In the genomic region with DNA sequence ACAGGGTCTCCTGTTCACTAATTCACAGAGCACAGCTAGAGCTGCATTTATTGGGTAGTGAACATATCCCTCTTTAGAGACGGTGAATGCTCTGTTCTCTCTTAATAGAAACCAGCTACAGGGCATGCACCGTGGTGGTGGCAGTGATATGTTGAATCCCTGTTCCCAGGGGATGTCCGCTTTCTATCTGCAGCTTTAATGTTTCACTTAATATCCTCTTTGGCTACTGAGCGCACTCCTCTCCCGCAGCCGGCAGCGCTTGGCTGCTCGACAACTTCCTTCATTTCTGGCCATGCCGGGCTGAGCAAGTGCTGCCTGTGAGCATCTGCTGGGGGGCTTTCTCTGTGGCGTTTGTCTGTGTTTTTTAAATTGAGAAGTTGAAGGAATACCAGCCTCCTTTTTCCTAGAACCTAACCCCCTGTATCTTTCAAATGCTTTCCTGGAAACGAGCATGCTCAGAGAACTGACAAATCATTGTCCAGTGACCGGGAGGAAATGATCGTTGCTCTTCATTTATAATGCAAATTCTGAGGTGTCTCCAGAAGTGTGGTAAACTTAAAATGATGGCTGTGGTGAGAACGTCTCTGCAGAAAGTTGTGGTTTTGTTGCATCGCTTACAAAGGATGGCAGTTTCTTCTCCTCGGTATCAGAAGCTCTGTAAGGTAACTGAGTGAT, we compare ENCODE assay signal across 9 cellular contexts.
DNase-seq lines count a peak whose midpoint lies in the region; ATAC-seq and TF ChIP-seq lines count a peak whose summit lies in the region.
"Had no signal": no experiment of that assay in that cellular context is flagged by ENCODE, and none has a peak within 500 bp of the region (broad histone marks: within the 10 kb centered on the region; RNA-seq: fewer than 3 reads in every experiment).

No MANE protein-coding gene starts in this region.

- H3K9me3 ChIP-seq in osteoblast (ENCODE audit: low read depth, low read length): no peaks in the 10 kb centered on the region
- H3K9me3 ChIP-seq: A549 had no signal

- peak; percentile 16 for DNase-seq in NCI-H1436 (lab: John Stamatoyannopoulos, UW)
- no peak for DNase-seq in NCI-H1436 treated with DMSO at 0.1 percent for 48 hours (lab: John Stamatoyannopoulos, UW)
- peak; percentile 50 for DNase-seq in NCI-H146 (lab: John Stamatoyannopoulos, UW)
- peak; percentile 9 for DNase-seq in activated T-cell treated with anti-CD3 and anti-CD28 coated beads for 4 hours
- no peak for DNase-seq in fibroblast of villous mesenchyme (ENCODE audit: low read depth)
- no peak for DNase-seq in osteoblast (ENCODE audit: insufficient read length, low spot score, missing footprints)
- DNase-seq in NCI-H510A treated with DMSO at 0.1 percent for 48 hours (lab: John Stamatoyannopoulos, UW): no peak

- ATAC-seq in HG02763 (IDR thresholded peaks at IDR 0.05; ENCODE audit: unreplicated experiment): peak; percentile 82
- ATAC-seq: A549 had no signal

- peaks cover 7% of the 10 kb centered on the region for H3K36me3 ChIP-seq in osteoblast (ENCODE audit: insufficient read depth, low read length)

- H3K27ac ChIP-seq in osteoblast (ENCODE audit: low read depth, low read length): no peak overlapping the region
- H3K27ac ChIP-seq: A549 had no signal

- H3K4me1 ChIP-seq in osteoblast (ENCODE audit: insufficient read depth, low read length): peaks cover 27% of the 10 kb centered on the region

- H3K27me3 ChIP-seq in osteoblast (ENCODE audit: insufficient read depth, low read length): no peaks in the 10 kb centered on the region

- H2AFZ ChIP-seq in osteoblast (ENCODE audit: low read length): peak overlapping the region; percentile 7

- TF ChIP-seq CTCF in fibroblast of villous mesenchyme (IDR thresholded peaks at IDR 0.05; ENCODE audit: insufficient read depth, low read depth, low read length) (no peak), osteoblast (IDR thresholded peaks at IDR 0.05; ENCODE audit: extremely low read depth, low read depth, low read length) (no peak)

- H3K4me3 ChIP-seq in fibroblast of villous mesenchyme (ENCODE audit: low read depth, low read length): peak overlapping the region; percentile 13
- H3K4me3 ChIP-seq in osteoblast (ENCODE audit: insufficient read depth, low read length): peak overlapping the region; percentile 60
- H3K4me3 ChIP-seq: A549 had no signal

- H3K79me2 ChIP-seq in osteoblast (ENCODE audit: insufficient read depth, low read length): peaks cover 3% of the 10 kb centered on the region

- H4K20me1 ChIP-seq in osteoblast (ENCODE audit: insufficient read depth, low read length): no peaks in the 10 kb centered on the region

- H3K4me2 ChIP-seq in osteoblast (ENCODE audit: insufficient read depth, low read length): peak overlapping the region; percentile 71
- H3K4me2 ChIP-seq: A549 had no signal

Comparison
In these comparisons a context has a peak if more than half of its experiments do, and no peak if none do; other contexts are left out.
1. DNase-seq: peak in NCI-H1436 (single experiment), NCI-H146 (single experiment) and activated T-cell treated with anti-CD3 and anti-CD28 coated beads for 4 hours (single experiment); none in NCI-H1436 treated with DMSO at 0.1 percent for 48 hours (single experiment), fibroblast of villous mesenchyme (single experiment), osteoblast (single experiment) and NCI-H510A treated with DMSO at 0.1 percent for 48 hours (single experiment).